12 cellular contexts compared by ENCODE assay signal in the genomic region with DNA sequence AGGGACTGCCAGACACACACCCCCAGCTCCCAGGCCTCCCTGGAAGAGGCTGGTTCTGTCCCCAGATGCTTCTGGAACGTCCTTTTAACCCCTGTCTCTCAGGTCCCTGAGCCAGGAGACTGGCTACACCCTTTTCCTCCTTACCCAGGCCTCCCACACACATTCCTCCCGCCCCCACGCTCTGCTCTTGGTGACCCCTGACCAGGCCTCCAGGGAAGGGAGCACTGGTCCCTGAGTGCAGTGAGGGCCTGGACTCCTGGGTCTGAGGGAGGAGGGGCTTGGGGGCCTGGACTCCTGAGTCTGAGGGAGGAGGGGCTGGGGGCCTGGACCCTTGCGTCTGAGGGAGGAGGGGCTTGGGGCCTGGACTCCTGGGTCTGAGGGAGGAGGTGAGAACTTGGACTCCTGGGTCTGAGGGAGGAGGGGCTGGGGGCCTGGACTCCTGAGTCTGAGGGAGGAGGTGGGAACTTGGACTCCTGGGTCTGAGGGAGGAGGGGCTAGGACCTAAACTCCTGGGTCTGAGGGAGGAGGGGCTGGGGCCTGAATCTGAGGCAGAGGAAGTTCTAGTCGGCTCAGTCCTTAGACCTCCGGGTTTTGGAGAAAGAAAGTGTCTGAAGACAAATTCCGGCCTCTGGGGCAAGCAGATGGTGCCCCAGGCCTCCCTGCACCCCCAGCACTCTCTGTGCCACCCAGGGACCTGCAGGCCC. TPM values are rescaled to one million over a fixed set of nuclear protein-coding genes. Genes with fewer than 3 reads are reported as not detected.
"Had no signal": no experiment of that assay in that cellular context is flagged by ENCODE, and none has a peak within 500 bp of the region (broad histone marks: within the 10 kb centered on the region; RNA-seq: fewer than 3 reads in every experiment).

No MANE protein-coding gene starts in this region.

- H3K36me3 ChIP-seq: suprapubic skin had no signal

- H3K4me1 ChIP-seq: body of pancreas had no signal

- ATAC-seq: activated naive CD8-positive, alpha-beta T cell treated with anti-CD3 and anti-CD28 coated beads, Interleukin-2, amount 50 U/mL, for 24 hours; body of pancreas had no signal

- DNase-seq: activated CD4-positive, CD25-positive, alpha-beta regulatory T cell treated with anti-CD3 and anti-CD28 coated beads, Interleukin-2, amount 50 U/mL, for 72 hours; activated effector memory CD4-positive, alpha-beta T cell treated with anti-CD3 and anti-CD28 coated beads, Interleukin-2, amount 50 U/mL, for 16 hours; activated naive CD8-positive, alpha-beta T cell treated with anti-CD3 and anti-CD28 coated beads, Interleukin-2, amount 50 U/mL, for 24 hours; body of pancreas; effector memory CD4-positive, alpha-beta T cell; small intestine; stimulated activated CD4-positive, alpha-beta T cell treated with anti-CD3 and anti-CD28 coated beads, Interleukin-2, amount 100 ng/mL, for 24 hours had no signal

- H3K27ac ChIP-seq: body of pancreas, suprapubic skin had no signal

- H3K27me3 ChIP-seq: body of pancreas had no signal

- H3K9me3 ChIP-seq: body of pancreas, suprapubic skin had no signal

- H3K4me3 ChIP-seq: body of pancreas, lung, suprapubic skin had no signal

RNA-seq across cellular contexts. Expression of gene KLK6, which starts 0.5 kb away (rescaled TPM):
- total RNA-seq: body of pancreas; frontal cortex; lung; pulmonary artery endothelial cell; T-helper 1 cell treated with Interleukin-12 subunit alpha and Interleukin-12 subunit beta and Interleukin-4 antibody, amounts not matched to agents 30 ng/mL and 1 ng/mL, for 36 hours had no signal
- polyA plus RNA-seq: lung had no signal

RNA-seq across cellular contexts. Expression of gene KLK7, which starts 14.9 kb away (rescaled TPM):
- total RNA-seq: frontal cortex; pulmonary artery endothelial cell; T-helper 1 cell treated with Interleukin-12 subunit alpha and Interleukin-12 subunit beta and Interleukin-4 antibody, amounts not matched to agents 30 ng/mL and 1 ng/mL, for 36 hours had no signal

RNA-seq across cellular contexts. Expression of gene KLK5, which starts 16.0 kb away (rescaled TPM):
- total RNA-seq: body of pancreas; frontal cortex; pulmonary artery endothelial cell; T-helper 1 cell treated with Interleukin-12 subunit alpha and Interleukin-12 subunit beta and Interleukin-4 antibody, amounts not matched to agents 30 ng/mL and 1 ng/mL, for 36 hours had no signal

RNA-seq across cellular contexts. Expression of gene KLK8, which starts 32.5 kb away (rescaled TPM):
- total RNA-seq: body of pancreas; frontal cortex; lung; pulmonary artery endothelial cell; T-helper 1 cell treated with Interleukin-12 subunit alpha and Interleukin-12 subunit beta and Interleukin-4 antibody, amounts not matched to agents 30 ng/mL and 1 ng/mL, for 36 hours had no signal

RNA-seq across cellular contexts. Expression of gene KLK10, which starts 50.6 kb away (rescaled TPM):
- total RNA-seq: body of pancreas; frontal cortex; pulmonary artery endothelial cell; T-helper 1 cell treated with Interleukin-12 subunit alpha and Interleukin-12 subunit beta and Interleukin-4 antibody, amounts not matched to agents 30 ng/mL and 1 ng/mL, for 36 hours had no signal
